13 cellular contexts compared by ENCODE assay signal in the genomic region with DNA sequence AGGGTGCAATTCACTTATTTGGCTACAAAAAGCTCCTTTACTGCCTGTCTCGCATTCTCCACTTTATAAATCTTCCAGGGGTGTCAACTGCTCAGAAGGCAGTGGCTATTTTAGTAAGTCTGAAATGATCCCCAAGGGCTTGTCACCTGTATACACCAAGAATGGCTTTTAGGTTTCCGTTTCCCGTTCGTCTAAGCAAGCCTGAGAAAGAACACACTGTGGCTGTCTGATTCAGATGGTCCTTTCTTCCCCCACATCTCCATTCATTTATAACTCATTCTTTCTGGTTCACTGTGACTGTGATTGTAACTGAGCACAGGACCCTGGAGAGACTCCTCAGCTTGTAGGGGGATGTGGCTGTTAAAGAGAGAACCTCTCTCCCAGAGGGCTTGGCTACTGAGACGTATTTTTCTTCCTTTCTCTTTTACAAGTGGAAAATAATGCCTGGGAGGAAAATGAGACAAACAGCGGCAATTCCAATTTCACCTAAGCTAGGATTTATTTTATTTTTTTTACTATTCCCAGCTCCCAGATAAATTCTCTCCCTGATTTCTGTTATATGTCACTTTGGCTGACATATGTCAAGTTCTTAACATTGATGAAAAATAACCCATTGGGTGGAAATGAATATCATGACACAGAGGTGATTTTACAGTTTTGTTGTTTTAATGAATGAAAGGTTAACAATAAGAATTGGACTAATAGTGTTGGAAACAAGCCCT.
DNase-seq lines count a peak whose midpoint lies in the region; ATAC-seq and TF ChIP-seq lines count a peak whose summit lies in the region.
"Had no signal": no experiment of that assay in that cellular context is flagged by ENCODE, and none has a peak within 500 bp of the region (broad histone marks: within the 10 kb centered on the region; RNA-seq: fewer than 3 reads in every experiment).

No MANE protein-coding gene starts in this region.

- TF ChIP-seq CTCF in DOHH2 (IDR thresholded peaks at IDR 0.05; ENCODE audit: low read depth, low read length, poor library complexity, severe bottlenecking) = no peak
- no peak for TF ChIP-seq CTCF in brain (conservative IDR thresholded peaks at IDR 0.05)
- TF ChIP-seq CTCF in GM13977 (IDR thresholded peaks at IDR 0.05; ENCODE audit: extremely low read depth, insufficient read depth, missing control alignments) = no peak

- peak overlapping the region; percentile 81 for H3K27ac ChIP-seq in DOHH2 (ENCODE audit: low read depth, low read length)
- H3K27ac ChIP-seq: brain microvascular endothelial cell, VCaP had no signal

- H3K36me3 ChIP-seq in DOHH2 (ENCODE audit: control insufficient read depth, low read length) = no peaks in the 10 kb centered on the region
- H3K36me3 ChIP-seq: brain microvascular endothelial cell had no signal

- peak overlapping the region in 4 of 5 experiments; percentile 38 to 90 (median 72) for H3K27ac Mint-ChIP-seq in brain

- no peak for DNase-seq in NCI-H226
- DNase-seq in NCI-H2029 treated with DMSO at 0.1 percent for 48 hours (lab: John Stamatoyannopoulos, UW) = no peak
- no peak for DNase-seq in GM13977 (ENCODE audit: low spot score)
- DNase-seq: brain microvascular endothelial cell, DMS 273 treated with DMSO at 0.1 percent for 48 hours, left colon had no signal

- peak; percentile 21 for ATAC-seq in GM19023 (IDR thresholded peaks at IDR 0.05; ENCODE audit: unreplicated experiment)
- peak; percentile 44 for ATAC-seq in HG03039 (IDR thresholded peaks at IDR 0.05; ENCODE audit: unreplicated experiment)
- no peak for ATAC-seq in GM19397 (IDR thresholded peaks at IDR 0.05; ENCODE audit: unreplicated experiment)
- ATAC-seq: left colon, Panc1 had no signal

- H3K9me2 ChIP-seq in DOHH2 (replicated peaks; ENCODE audit: control insufficient read depth, low read length) = no peaks in the 10 kb centered on the region

- H3K9me3 Mint-ChIP-seq in brain = peaks cover 4 to 11% (median 7%) of the 10 kb centered on the region in 5 experiments

- H3K4me2 ChIP-seq in DOHH2 (ENCODE audit: low read length) = peak overlapping the region; percentile 66

- H3K36me3 Mint-ChIP-seq in brain = no peaks in the 10 kb centered on the region

- no peaks in the 10 kb centered on the region for H3K27me3 ChIP-seq in DOHH2 (ENCODE audit: control insufficient read depth, low read length)
- H3K27me3 ChIP-seq: brain microvascular endothelial cell had no signal

- in situ Hi-C loops in GM13977 (cut with MboI; ENCODE audit: low pct_unique_long_range_greater_than_20kb, low sequenced_read_pairs, unreplicated experiment) = no loop called here

- H3K4me1 Mint-ChIP-seq in brain = peaks cover 49% of the 10 kb centered on the region

- 0 out of 2 replicates have a peak, but pooled peaks cover 3% of the 10 kb centered on the region for H3K79me2 ChIP-seq in DOHH2 (ENCODE audit: control insufficient read depth, low read length)

- peak overlapping the region; percentile 57 for H3K4me3 ChIP-seq in DOHH2 (ENCODE audit: low read length)

- peaks cover 23% of the 10 kb centered on the region for H3F3A ChIP-seq in DOHH2 (ENCODE audit: control insufficient read depth, insufficient read depth)

- H3K4me1 ChIP-seq in DOHH2 (ENCODE audit: control insufficient read depth, low read length) = peaks cover 69% of the 10 kb centered on the region

- no peaks in the 10 kb centered on the region for H3K9me3 ChIP-seq in DOHH2 (ENCODE audit: control insufficient read depth, insufficient read depth, low read length)

- no peaks in the 10 kb centered on the region for H4K20me1 ChIP-seq in DOHH2 (ENCODE audit: control insufficient read depth, insufficient read depth, low read depth, low read length)

- H3K27me3 Mint-ChIP-seq in brain = peaks cover 8% of the 10 kb centered on the region

- peak overlapping the region in 2 of 5 experiments; percentile 4 to 6 for H3K4me3 Mint-ChIP-seq in brain
